In the genomic region with DNA sequence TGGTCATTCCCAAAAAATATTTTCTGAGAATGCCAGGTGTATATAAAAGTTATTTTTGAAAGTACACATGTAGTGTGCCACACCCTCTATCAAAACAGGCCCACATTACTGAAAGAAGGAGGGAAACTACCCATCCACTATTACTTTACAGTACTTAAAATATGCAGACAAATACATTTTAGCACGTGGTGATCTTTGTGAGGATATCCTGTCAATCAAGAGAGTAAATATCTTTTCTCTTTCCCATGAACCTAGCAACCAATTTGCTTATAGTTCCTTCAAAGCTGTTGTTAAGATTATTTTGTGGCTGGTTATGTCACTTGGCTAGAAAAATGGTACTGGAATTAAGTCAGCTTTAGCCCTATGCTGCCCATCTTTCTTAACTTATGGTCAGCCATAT, we compare ENCODE assay signal across 33 cellular contexts.
"Had no signal": no experiment of that assay in that cellular context is flagged by ENCODE, and none has a peak within 500 bp of the region (broad histone marks: within the 10 kb centered on the region; RNA-seq: fewer than 3 reads in every experiment).

No MANE protein-coding gene starts in this region.

- DNase-seq: activated B cell treated with CpG ODN at 0.5 μM for 24 hours; activated CD4-positive, alpha-beta memory T cell treated with anti-CD3 and anti-CD28 coated beads for 36 hours; activated CD4-positive, alpha-beta T cell treated with anti-CD3 and anti-CD28 coated beads for 4 hours; activated CD4-positive, alpha-beta T cell treated with anti-CD3 and anti-CD28 coated beads, Interleukin-2, amount 50 U/mL, for 1 hour; activated CD4-positive, CD25-positive, alpha-beta regulatory T cell treated with anti-CD3 and anti-CD28 coated beads, Interleukin-2, amount 50 U/mL, for 72 hours; activated CD8-positive, alpha-beta memory T cell treated with anti-CD3 and anti-CD28 coated beads, Interleukin-2, amount 50 U/mL, for 4 hours; activated gamma-delta T cell treated with Interleukin-2 at 50 U/mL for 16 hours; activated naive CD4-positive, alpha-beta T cell treated with anti-CD3 and anti-CD28 coated beads for 36 hours; activated T-cell treated with anti-CD3 and anti-CD28 coated beads for 4 hours; activated T-cell treated with anti-CD3 and anti-CD28 coated beads, Interleukin-2, amount 50 U/mL, for 4 hours; anterior cingulate cortex; caudate nucleus; cerebellar nuclear complex; Kasumi-1; MG63; NCI-H1092; NCI-H1436 treated with DMSO at 0.1 percent for 48 hours; NCI-H1694 treated with DMSO at 0.1 percent for 48 hours; NCI-H2029; NCI-H345; NCI-H526; NK-92 treated with Interleukin-12 subunit alpha and Interleukin-12 subunit beta, amount 100 ng/mL, for 24 hours; PC-9; Right ventricle myocardium superior; SW 1271; T-helper 1 cell; T-helper 2 cell; T-helper 9 cell had no signal

- H3K9me3 Mint-ChIP-seq: activated CD4-positive, alpha-beta memory T cell treated with anti-CD3 and anti-CD28 coated beads for 36 hours; activated naive CD4-positive, alpha-beta T cell treated with anti-CD3 and anti-CD28 coated beads for 36 hours; activated T-cell treated with anti-CD3 and anti-CD28 coated beads, Interleukin-2, amount 50 U/mL, for 4 hours; activated T-helper 1 cell treated with anti-CD3 and anti-CD28 coated beads, Interleukin-12 subunit alpha, Interleukin-12 subunit beta, Interleukin-2, Interleukin-4 antibody, amounts not matched to agents 30 ng/mL and 10 ng/mL and 1 ng/mL, durations not matched to agents 14 hours and 24 hours and 36 hours; brain had no signal

- H3K27me3 Mint-ChIP-seq: activated B cell treated with CpG ODN at 0.5 μM for 24 hours; activated CD4-positive, alpha-beta memory T cell treated with anti-CD3 and anti-CD28 coated beads for 36 hours had no signal

- H3K36me3 Mint-ChIP-seq: activated CD4-positive, alpha-beta memory T cell treated with anti-CD3 and anti-CD28 coated beads for 36 hours; activated naive CD4-positive, alpha-beta T cell treated with anti-CD3 and anti-CD28 coated beads, Interleukin-2, amount 50 U/mL, for 72 hours; brain had no signal

- ATAC-seq: activated naive CD4-positive, alpha-beta T cell treated with anti-CD3 and anti-CD28 coated beads, Interleukin-2, amount 50 U/mL, for 72 hours; activated T-cell treated with anti-CD3 and anti-CD28 coated beads, Interleukin-2, amount 50 U/mL, for 4 hours had no signal

- H3K27me3 ChIP-seq: MG63 had no signal

- H3K27ac Mint-ChIP-seq: activated B cell treated with CpG ODN at 0.5 μM for 24 hours; activated CD4-positive, alpha-beta memory T cell treated with anti-CD3 and anti-CD28 coated beads for 36 hours; activated naive CD4-positive, alpha-beta T cell treated with anti-CD3 and anti-CD28 coated beads for 36 hours; activated naive CD4-positive, alpha-beta T cell treated with anti-CD3 and anti-CD28 coated beads, Interleukin-2, amount 50 U/mL, for 72 hours; activated T-helper 1 cell treated with anti-CD3 and anti-CD28 coated beads, Interleukin-12 subunit alpha, Interleukin-12 subunit beta, Interleukin-2, Interleukin-4 antibody, amounts not matched to agents 30 ng/mL and 10 ng/mL and 1 ng/mL, durations not matched to agents 14 hours and 24 hours and 36 hours; brain had no signal

- H3K4me2 ChIP-seq: PC-9 had no signal

- H3K9me3 ChIP-seq: MG63 had no signal

- H3K4me3 Mint-ChIP-seq: activated B cell treated with CpG ODN at 0.5 μM for 24 hours; activated CD4-positive, alpha-beta memory T cell treated with anti-CD3 and anti-CD28 coated beads for 36 hours; activated naive CD4-positive, alpha-beta T cell treated with anti-CD3 and anti-CD28 coated beads for 36 hours; activated T-cell treated with anti-CD3 and anti-CD28 coated beads, Interleukin-2, amount 50 U/mL, for 4 hours; activated T-helper 1 cell treated with anti-CD3 and anti-CD28 coated beads, Interleukin-12 subunit alpha, Interleukin-12 subunit beta, Interleukin-2, Interleukin-4 antibody, amounts not matched to agents 30 ng/mL and 10 ng/mL and 1 ng/mL, durations not matched to agents 14 hours and 24 hours and 36 hours had no signal

- H3K27ac ChIP-seq: PC-9, RWPE1, VCaP had no signal

- H3K36me3 ChIP-seq: MG63 had no signal

- H3K4me3 ChIP-seq: MG63, PC-9 had no signal

- H2AFZ ChIP-seq: PC-9 had no signal
